8 cellular contexts compared by ENCODE assay signal in the genomic region with DNA sequence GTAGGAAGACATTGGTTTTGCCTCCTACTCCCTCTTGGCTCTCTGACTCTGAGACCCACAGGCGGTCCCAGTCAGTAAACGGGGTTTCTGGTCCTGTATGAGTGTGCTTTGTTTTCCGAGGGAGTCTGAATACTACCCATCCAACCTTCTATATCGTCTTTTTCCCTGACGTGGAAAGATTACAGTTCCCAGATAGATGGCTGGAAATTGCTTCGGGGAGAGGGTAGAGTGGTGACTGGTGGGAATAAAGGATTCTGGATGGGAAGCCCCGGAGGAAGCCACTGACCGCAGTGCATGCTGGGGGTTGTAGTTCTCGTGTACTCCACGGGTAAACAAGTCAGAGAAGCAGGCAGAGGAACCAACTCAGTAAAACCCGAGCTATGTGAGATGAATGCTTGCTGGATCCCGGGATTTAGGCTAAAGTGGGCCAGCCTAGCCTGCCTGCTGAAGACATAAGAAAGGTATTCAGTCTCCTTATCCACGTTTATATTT.
DNase-seq lines count a peak whose midpoint lies in the region; ATAC-seq and TF ChIP-seq lines count a peak whose summit lies in the region.

No MANE protein-coding gene starts in this region.

- H4K91ac ChIP-seq in IMR-90 (ENCODE audit: insufficient read depth, low read depth, low read length), result peak overlapping the region; percentile 82

- CTCF ChIA-PET in IMR-90 (lab: Yijun Ruan, JAX), result no interaction called here

- peak overlapping the region; percentile 92 for H2AFZ ChIP-seq in IMR-90 (replicated peaks; ENCODE audit: low read length, poor library complexity)

- peak overlapping the region; percentile 59 for H2BK20ac ChIP-seq in IMR-90 (ENCODE audit: low read depth, low read length)

- no peaks in the 10 kb centered on the region for H3K27me3 ChIP-seq in BLaER1
- no peaks in the 10 kb centered on the region for H3K27me3 ChIP-seq in IMR-90 (ENCODE audit: control insufficient read depth, insufficient read depth, low read length)
- H3K27me3 ChIP-seq in thyroid gland, result no peaks in the 10 kb centered on the region

- dilution Hi-C loops in IMR-90 (cut with HindIII; ENCODE audit: low sequenced_read_pairs, unreplicated experiment), result no loop called here

- H2AK5ac ChIP-seq in IMR-90 (ENCODE audit: low read depth, low read length), result no peak overlapping the region

- no TSS peak for BruUV-seq in IMR-90 (replicated peaks; lab: Mats Ljungman, UMichigan)

- peak overlapping the region; percentile 61 for H3K14ac ChIP-seq in IMR-90 (replicated peaks; ENCODE audit: low read depth, low read length)

- no peaks in the 10 kb centered on the region for H3K36me3 Mint-ChIP-seq in osteocyte (ENCODE audit: unreplicated experiment)

- H3K79me1 ChIP-seq in IMR-90 (ENCODE audit: low read depth in 1 of 2, low read length in 2 of 2), result no peaks in the 10 kb centered on the region

- no peak for TF ChIP-seq RAD21 in IMR-90 (IDR thresholded peaks at IDR 0.05; ENCODE audit: low read length)

- H3K56ac ChIP-seq in IMR-90 (ENCODE audit: extremely low read depth, insufficient read depth, low read length), result no peak overlapping the region

- peak overlapping the region; percentile 13 for H3K27ac Mint-ChIP-seq in osteocyte (ENCODE audit: unreplicated experiment)

- TF ChIP-seq CTCF in IMR-90 (conservative IDR thresholded peaks at IDR 0.05; ENCODE audit: low read depth, low read length), result no peak
- no peak for TF ChIP-seq CTCF in osteocyte (IDR thresholded peaks at IDR 0.05)
- no peak for TF ChIP-seq CTCF in thyroid gland (IDR thresholded peaks at IDR 0.05)

- intact Hi-C loops in IMR-90 (cut with micrococcal nuclease) (no loop called here), Right ventricle myocardium superior (cut with DNase I) (no loop called here), thyroid gland (cut with DNase I) (no loop called here)

- H4K8ac ChIP-seq in IMR-90 (ENCODE audit: low read depth in 2 of 2, low read length in 2 of 2), result peak overlapping the region; percentile 93 to 96

- H3K27me3 Mint-ChIP-seq in osteocyte (ENCODE audit: unreplicated experiment), result no peaks in the 10 kb centered on the region

- DNase-seq in IMR-90 (peak; percentile 74), SK-N-DZ (ENCODE audit: low spot score) (peak; percentile 82), Right ventricle myocardium superior (peak; percentile 89), osteocyte (ENCODE audit: extremely low spot score, unreplicated experiment) (no peak), thyroid gland (peak; percentile 61 to 74)
- DNase-seq in activated naive CD8-positive, alpha-beta T cell treated with anti-CD3 and anti-CD28 coated beads, Interleukin-2, amount 50 U/mL, for 16 hours (ENCODE audit: low read depth, low spot score), result peak; percentile 11

- peak overlapping the region; percentile 33; the same call in 1 of the 2 replicates for H3K27ac ChIP-seq in BLaER1
- H3K27ac ChIP-seq in IMR-90 (ENCODE audit: insufficient read depth, low read length), result peak overlapping the region; percentile 12; the same call in 1 of the 2 replicates
- peak overlapping the region in 1 of 3 donors; percentile 10 for H3K27ac ChIP-seq in thyroid gland

- H3K4me1 ChIP-seq in BLaER1, result peaks cover 24% of the 10 kb centered on the region
- no peaks in the 10 kb centered on the region; the same call in 1 of the 2 replicates for H3K4me1 ChIP-seq in IMR-90 (ENCODE audit: control insufficient read depth, insufficient read depth, low read length)
- H3K4me1 ChIP-seq in thyroid gland, result no peaks in the 10 kb centered on the region

- H2BK120ac ChIP-seq in IMR-90 (ENCODE audit: low read depth, low read length), result peak overlapping the region; percentile 64

- peak overlapping the region; percentile 75; the same call in 1 of the 3 replicates for H2BK15ac ChIP-seq in IMR-90 (ENCODE audit: low read depth, low read length)

- peak; percentile 76 for ATAC-seq in GM19395 (IDR thresholded peaks at IDR 0.05; ENCODE audit: unreplicated experiment)
- peak; percentile 100 for ATAC-seq in IMR-90 (ENCODE audit: low read depth)
- ATAC-seq in Right ventricle myocardium superior (ENCODE audit: poor library complexity), result peak; percentile 96

- peak overlapping the region; percentile 12 for H2BK5ac ChIP-seq in IMR-90 (ENCODE audit: low read depth, low read length, poor library complexity, severe bottlenecking)

- POLR2A ChIA-PET in IMR-90 (lab: Charles Lee; ENCODE audit: unreplicated experiment), result no interaction called here

- H4K20me1 ChIP-seq in BLaER1 (no peaks in the 10 kb centered on the region), IMR-90 (ENCODE audit: insufficient read depth, low read length) (no peaks in the 10 kb centered on the region)

- TF ChIP-seq POLR2A in IMR-90 (IDR thresholded peaks at IDR 0.05; ENCODE audit: low read depth, low read length) (no peak), thyroid gland (IDR thresholded peaks at IDR 0.05) (no peak)

- H3K9me3 Mint-ChIP-seq in osteocyte (ENCODE audit: unreplicated experiment), result no peaks in the 10 kb centered on the region

- no peak overlapping the region for H2AK9ac ChIP-seq in IMR-90 (replicated peaks; ENCODE audit: low read depth, low read length, poor library complexity)

- peak overlapping the region; percentile 22; the same call in 1 of the 2 replicates for H3K18ac ChIP-seq in IMR-90 (ENCODE audit: low read depth, low read length)

- H3K9ac ChIP-seq in BLaER1 (peak overlapping the region; percentile 36; the same call in 1 of the 2 replicates), IMR-90 (ENCODE audit: low read depth, low read length) (peak overlapping the region; percentile 50)

- H3K4me3 ChIP-seq in BLaER1 (peak overlapping the region; percentile 62), IMR-90 (ENCODE audit: insufficient read depth, low read depth, low read length) (peak overlapping the region; percentile 38), thyroid gland (replicated peaks in 1 of 3) (no peak overlapping the region)

- WGBS in IMR-90 (ENCODE audit: extremely low coverage in 2 of 2, insufficient read length in 1 of 2), 2 experiments, result 0% methylated on average over 6 of the region's 13 CpGs; no CpG with 5 or more reads in 1 of the 2 experiments
- WGBS in thyroid gland, 2 donors, result 18 to 19% methylated on average over 13 of the region's 13 CpGs

- no peaks in the 10 kb centered on the region for H3K36me3 ChIP-seq in BLaER1
- H3K36me3 ChIP-seq in IMR-90 (ENCODE audit: control insufficient read depth, insufficient read depth, low read length), result no peaks in the 10 kb centered on the region
- H3K36me3 ChIP-seq in thyroid gland, result no peaks in the 10 kb centered on the region

- peaks cover 7% of the 10 kb centered on the region; the same call in 1 of the 2 replicates for H3K9me1 ChIP-seq in IMR-90 (ENCODE audit: insufficient read depth, low read length)

- peaks cover 11% of the 10 kb centered on the region for H3K4me1 Mint-ChIP-seq in osteocyte (ENCODE audit: unreplicated experiment)

- peak overlapping the region; percentile 62 for H3K4me2 ChIP-seq in BLaER1
- peak overlapping the region; percentile 77 for H3K4me2 ChIP-seq in IMR-90 (ENCODE audit: low read depth, low read length)

- peak overlapping the region; percentile 8; the same call in 1 of the 2 replicates for H3K23ac ChIP-seq in IMR-90 (ENCODE audit: low read depth, low read length)

- H3K4ac ChIP-seq in IMR-90 (ENCODE audit: low read depth, low read length), result peak overlapping the region; percentile 49

- H3K4me3 Mint-ChIP-seq in osteocyte (ENCODE audit: unreplicated experiment), result peak overlapping the region; percentile 55

- H3K9me3 ChIP-seq in BLaER1, result peaks cover 11% of the 10 kb centered on the region
- H3K9me3 ChIP-seq in IMR-90 (ENCODE audit: control insufficient read depth, insufficient read depth, low read length), result no peaks in the 10 kb centered on the region
- H3K9me3 ChIP-seq in thyroid gland, result no peaks in the 10 kb centered on the region

- in situ Hi-C loops in IMR-90 (cut with MboI; ENCODE audit: low sequenced_read_pairs), result no loop called here

- H4K5ac ChIP-seq in IMR-90 (ENCODE audit: low read depth, low read length), result peak overlapping the region; percentile 66

TF ChIP-seq in IMR-90, 13 proteins besides CTCF, POLR2A, EP300 and RAD21:
- TF ChIP-seq RCOR1 (IDR thresholded peaks at IDR 0.05; ENCODE audit: insufficient replicate concordance, low read length), result no peak
- no peak for TF ChIP-seq MXI1 (IDR thresholded peaks at IDR 0.05; ENCODE audit: borderline replicate concordance, low read depth, low read length)
- TF ChIP-seq SMC3 (IDR thresholded peaks at IDR 0.05; ENCODE audit: low read depth, low read length), result no peak
- no peak for TF ChIP-seq MAFK (IDR thresholded peaks at IDR 0.05; ENCODE audit: low read depth, low read length)
- TF ChIP-seq, protein P1, sequence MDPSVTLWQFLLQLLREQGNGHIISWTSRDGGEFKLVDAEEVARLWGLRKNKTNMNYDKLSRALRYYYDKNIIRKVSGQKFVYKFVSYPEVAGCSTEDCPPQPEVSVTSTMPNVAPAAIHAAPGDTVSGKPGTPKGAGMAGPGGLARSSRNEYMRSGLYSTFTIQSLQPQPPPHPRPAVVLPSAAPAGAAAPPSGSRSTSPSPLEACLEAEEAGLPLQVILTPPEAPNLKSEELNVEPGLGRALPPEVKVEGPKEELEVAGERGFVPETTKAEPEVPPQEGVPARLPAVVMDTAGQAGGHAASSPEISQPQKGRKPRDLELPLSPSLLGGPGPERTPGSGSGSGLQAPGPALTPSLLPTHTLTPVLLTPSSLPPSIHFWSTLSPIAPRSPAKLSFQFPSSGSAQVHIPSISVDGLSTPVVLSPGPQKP (IDR thresholded peaks at IDR 0.05; ENCODE audit: borderline replicate concordance, low read depth, low read length), result no peak
- no peak for TF ChIP-seq CEBPB (IDR thresholded peaks at IDR 0.05; ENCODE audit: low read depth, low read length)
- no peak for TF ChIP-seq MAZ (IDR thresholded peaks at IDR 0.05; ENCODE audit: borderline replicate concordance, low read depth, low read length)
- TF ChIP-seq BHLHE40 (IDR thresholded peaks at IDR 0.05; ENCODE audit: low read depth, low read length), result no peak
- no peak for TF ChIP-seq NFE2L2 (IDR thresholded peaks at IDR 0.05; ENCODE audit: low read depth, low read length)
- no peak for TF ChIP-seq CHD1 (IDR thresholded peaks at IDR 0.05; ENCODE audit: low read depth, low read length)
- TF ChIP-seq, protein P2, sequence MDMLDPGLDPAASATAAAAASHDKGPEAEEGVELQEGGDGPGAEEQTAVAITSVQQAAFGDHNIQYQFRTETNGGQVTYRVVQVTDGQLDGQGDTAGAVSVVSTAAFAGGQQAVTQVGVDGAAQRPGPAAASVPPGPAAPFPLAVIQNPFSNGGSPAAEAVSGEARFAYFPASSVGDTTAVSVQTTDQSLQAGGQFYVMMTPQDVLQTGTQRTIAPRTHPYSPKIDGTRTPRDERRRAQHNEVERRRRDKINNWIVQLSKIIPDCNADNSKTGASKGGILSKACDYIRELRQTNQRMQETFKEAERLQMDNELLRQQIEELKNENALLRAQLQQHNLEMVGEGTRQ (IDR thresholded peaks at IDR 0.05; ENCODE audit: low read depth, low read length), result no peak
- no peak for TF ChIP-seq FOS (IDR thresholded peaks at IDR 0.05; ENCODE audit: low read depth, low read length)
- no peak for TF ChIP-seq RFX5 (IDR thresholded peaks at IDR 0.05; ENCODE audit: low read depth, low read length)
TF ChIP-seq in IMR-90: peak in this region for 0.

Comparison
In these comparisons a context has a peak if more than half of its experiments do, and no peak if none do; other contexts are left out.
1. H3K4me3 ChIP-seq: peak in BLaER1 (single experiment) and IMR-90 (single experiment); none in thyroid gland (0 of 3).
2. Peak in every context shown above with its lines, with median percentiles within 50 percentile points of each other: ATAC-seq.